Comparison of ENCODE assay signal across 8 cellular contexts in the genomic region with DNA sequence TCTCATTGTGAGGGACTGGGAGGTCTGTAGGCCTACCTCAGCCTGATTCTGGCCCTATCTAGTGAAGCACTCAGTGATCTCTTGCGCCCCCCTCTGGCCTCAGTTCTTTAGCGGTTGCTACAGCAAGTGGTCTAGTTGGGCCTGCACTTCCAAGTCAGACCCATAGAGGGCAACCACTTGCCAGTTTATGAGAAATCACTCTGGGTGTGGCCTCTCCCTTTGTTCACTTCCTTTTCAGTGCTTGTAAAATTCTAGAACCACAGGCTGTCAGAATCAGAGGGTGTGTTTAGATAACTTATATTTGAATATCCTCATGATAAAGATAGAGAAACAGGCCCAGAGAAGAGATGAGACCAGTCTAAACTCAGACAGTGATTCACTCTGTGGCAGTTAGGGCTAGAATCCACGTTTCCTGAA.
DNase-seq lines count a peak whose midpoint lies in the region; ATAC-seq and TF ChIP-seq lines count a peak whose summit lies in the region.

No MANE protein-coding gene starts in this region.

- H3K4me2 ChIP-seq in PC-9: no peak overlapping the region

- H3F3A ChIP-seq in PC-9 (ENCODE audit: insufficient read depth, low read depth): no peaks in the 10 kb centered on the region

- H3K27ac ChIP-seq in PC-9 (no peak overlapping the region), esophagus squamous epithelium (peak overlapping the region; percentile 58 to 84 (median 78))

- H3K4me3 Mint-ChIP-seq in activated T-cell treated with anti-CD3 and anti-CD28 coated beads, Interleukin-2, amount 50 U/mL, for 4 hours: peak overlapping the region; percentile 65
- peak overlapping the region; percentile 38 to 82 (median 75) for H3K4me3 Mint-ChIP-seq in naive thymus-derived CD8-positive, alpha-beta T cell
- no peak overlapping the region for H3K4me3 Mint-ChIP-seq in stimulated activated memory B cell treated with anti-CD40 and anti-IgM and Interleukin-4, amounts not matched to agents 10 μg/mL and 1 μg/mL and 100 μg/mL, for 72 hours

- POLR2A ChIA-PET in PC-9 (lab: Charles Lee; ENCODE audit: unreplicated experiment): interaction anchor here (0.6 kb wide), 1 partner anchor 1832 kb away, joined by 3 read pairs; no protein-coding TSS in a partner anchor
- POLR2A ChIA-PET in naive thymus-derived CD8-positive, alpha-beta T cell (lab: Charles Lee): interaction anchor here (0.6 to 6.9 kb wide), 3 partner anchors 73 to 110 kb away, joined by 3 to 42 read pairs (median 16); partner anchors contain the start of gene MSN

- 13% methylated on average over 3 of the region's 3 CpGs; no CpG with 5 or more reads in 1 of the 2 donors for WGBS in esophagus squamous epithelium, 2 donors

- CTCF ChIA-PET in PC-9 (lab: Charles Lee): no interaction called here

- intact Hi-C loops in PC-9 (cut with micrococcal nuclease; ENCODE audit: unreplicated experiment): loop anchor here (2.0 to 10.0 kb wide), 6 partner anchors 47 to 392 kb away; no protein-coding TSS in a partner anchor
- intact Hi-C loops in esophagus squamous epithelium (cut with DNase I): loop anchor here (10.0 kb wide), 1 partner anchor 109 kb away; no protein-coding TSS in a partner anchor

- peaks cover 43% of the 10 kb centered on the region for H3K4me1 Mint-ChIP-seq in activated T-cell treated with anti-CD3 and anti-CD28 coated beads, Interleukin-2, amount 50 U/mL, for 4 hours (ENCODE audit: low read depth)
- H3K4me1 Mint-ChIP-seq in naive thymus-derived CD8-positive, alpha-beta T cell: peaks cover 24 to 53% (median 41%) of the 10 kb centered on the region in 4 donors
- peaks cover 37% of the 10 kb centered on the region for H3K4me1 Mint-ChIP-seq in stimulated activated memory B cell treated with anti-CD40 and anti-IgM and Interleukin-4, amounts not matched to agents 10 μg/mL and 1 μg/mL and 100 μg/mL, for 72 hours

- H2AFZ ChIP-seq in PC-9: no peak overlapping the region

- H3K4me1 ChIP-seq in PC-9 (replicated peaks; ENCODE audit: insufficient read depth): 0 out of 2 replicates have a peak, but pooled peaks cover 5% of the 10 kb centered on the region
- peaks cover 0 to 18% (median 6%) of the 10 kb centered on the region in 3 donors for H3K4me1 ChIP-seq in esophagus squamous epithelium

- H3K9me3 Mint-ChIP-seq in activated T-cell treated with anti-CD3 and anti-CD28 coated beads, Interleukin-2, amount 50 U/mL, for 4 hours: no peaks in the 10 kb centered on the region
- H3K9me3 Mint-ChIP-seq in naive thymus-derived CD8-positive, alpha-beta T cell: no peaks in the 10 kb centered on the region
- H3K9me3 Mint-ChIP-seq in stimulated activated memory B cell treated with anti-CD40 and anti-IgM and Interleukin-4, amounts not matched to agents 10 μg/mL and 1 μg/mL and 100 μg/mL, for 72 hours: no peaks in the 10 kb centered on the region

- TF ChIP-seq CTCF in PC-9 (conservative IDR thresholded peaks at IDR 0.05) (peak; percentile 98), esophagus squamous epithelium (IDR thresholded peaks at IDR 0.05) (peak; percentile 91 to 99 (median 98))

- TF ChIP-seq RAD21 in Ishikawa (IDR thresholded peaks at IDR 0.05; ENCODE audit: low read depth): peak; percentile 90

- H3K36me3 Mint-ChIP-seq in activated T-cell treated with anti-CD3 and anti-CD28 coated beads, Interleukin-2, amount 50 U/mL, for 4 hours (ENCODE audit: insufficient read depth): no peaks in the 10 kb centered on the region
- H3K36me3 Mint-ChIP-seq in naive thymus-derived CD8-positive, alpha-beta T cell: no peaks in the 10 kb centered on the region
- H3K36me3 Mint-ChIP-seq in stimulated activated memory B cell treated with anti-CD40 and anti-IgM and Interleukin-4, amounts not matched to agents 10 μg/mL and 1 μg/mL and 100 μg/mL, for 72 hours: no peaks in the 10 kb centered on the region

- peak; percentile 83 for ATAC-seq in GM21528 (IDR thresholded peaks at IDR 0.05; ENCODE audit: low FRiP score, unreplicated experiment)
- peak; percentile 79 to 85 for ATAC-seq in activated T-cell treated with anti-CD3 and anti-CD28 coated beads, Interleukin-2, amount 50 U/mL, for 4 hours
- ATAC-seq in naive thymus-derived CD8-positive, alpha-beta T cell: peak; percentile 70 to 83
- peak; percentile 92 for ATAC-seq in stimulated activated memory B cell treated with anti-CD40 and anti-IgM and Interleukin-4, amounts not matched to agents 10 μg/mL and 1 μg/mL and 100 μg/mL, for 72 hours

- H3K79me2 ChIP-seq in PC-9 (ENCODE audit: low read depth): no peaks in the 10 kb centered on the region

- no peaks in the 10 kb centered on the region for H3K9me2 ChIP-seq in PC-9 (ENCODE audit: insufficient read depth)

- H3K27me3 Mint-ChIP-seq in activated T-cell treated with anti-CD3 and anti-CD28 coated beads, Interleukin-2, amount 50 U/mL, for 4 hours (ENCODE audit: low read depth): no peaks in the 10 kb centered on the region
- no peaks in the 10 kb centered on the region for H3K27me3 Mint-ChIP-seq in naive thymus-derived CD8-positive, alpha-beta T cell
- no peaks in the 10 kb centered on the region for H3K27me3 Mint-ChIP-seq in stimulated activated memory B cell treated with anti-CD40 and anti-IgM and Interleukin-4, amounts not matched to agents 10 μg/mL and 1 μg/mL and 100 μg/mL, for 72 hours

- no peak overlapping the region for H3K4me3 ChIP-seq in PC-9
- no peak overlapping the region for H3K4me3 ChIP-seq in esophagus squamous epithelium

- TF ChIP-seq POLR2A in esophagus squamous epithelium (IDR thresholded peaks at IDR 0.05): peak in 1 of 4 donors; percentile 28

- DNase-seq in DMS 273 (lab: John Stamatoyannopoulos, UW; ENCODE audit: unreplicated experiment) (peak; percentile 96), PC-9 (peak; percentile 67 to 80), esophagus squamous epithelium (lab: John Stamatoyannopoulos, UW) (peak; percentile 60)
- DNase-seq in activated T-cell treated with anti-CD3 and anti-CD28 coated beads, Interleukin-2, amount 50 U/mL, for 4 hours: peak; percentile 93
- peak; percentile 74 to 95 (median 88) for DNase-seq in naive thymus-derived CD8-positive, alpha-beta T cell

- H3K36me3 ChIP-seq in PC-9 (ENCODE audit: low read depth): no peaks in the 10 kb centered on the region
- H3K36me3 ChIP-seq in esophagus squamous epithelium: no peaks in the 10 kb centered on the region

- H3K27me3 ChIP-seq in PC-9 (ENCODE audit: insufficient read depth, low read depth) (no peaks in the 10 kb centered on the region), esophagus squamous epithelium (no peaks in the 10 kb centered on the region)

- TF ChIP-seq EP300 in Ishikawa (IDR thresholded peaks at IDR 0.05; ENCODE audit: borderline replicate concordance): no peak

- no peaks in the 10 kb centered on the region for H4K20me1 ChIP-seq in PC-9 (ENCODE audit: insufficient read depth)

- H3K9me3 ChIP-seq in PC-9 (ENCODE audit: insufficient read depth, low read depth) (no peaks in the 10 kb centered on the region), esophagus squamous epithelium (no peaks in the 10 kb centered on the region)

- BruUV-seq in PC-9 (replicated peaks; lab: Mats Ljungman, UMichigan): no TSS peak

- H3K27ac Mint-ChIP-seq in naive thymus-derived CD8-positive, alpha-beta T cell: peak overlapping the region; percentile 71 to 99 (median 94)
- H3K27ac Mint-ChIP-seq in stimulated activated memory B cell treated with anti-CD40 and anti-IgM and Interleukin-4, amounts not matched to agents 10 μg/mL and 1 μg/mL and 100 μg/mL, for 72 hours: peak overlapping the region; percentile 89

TF ChIP-seq in Ishikawa, 13 proteins besides CTCF, POLR2A, EP300 and RAD21 (continues in another document):
- no peak for TF ChIP-seq MAX (IDR thresholded peaks at IDR 0.05)
- TF ChIP-seq REST (IDR thresholded peaks at IDR 0.05; ENCODE audit: low read depth): no peak
- no peak for TF ChIP-seq NFIC (IDR thresholded peaks at IDR 0.05)
- no peak for TF ChIP-seq CREB1 (IDR thresholded peaks at IDR 0.05; ENCODE audit: low read depth)
- no peak for TF ChIP-seq ZBTB7A (IDR thresholded peaks at IDR 0.05; ENCODE audit: low read depth)
- TF ChIP-seq, protein P1, sequence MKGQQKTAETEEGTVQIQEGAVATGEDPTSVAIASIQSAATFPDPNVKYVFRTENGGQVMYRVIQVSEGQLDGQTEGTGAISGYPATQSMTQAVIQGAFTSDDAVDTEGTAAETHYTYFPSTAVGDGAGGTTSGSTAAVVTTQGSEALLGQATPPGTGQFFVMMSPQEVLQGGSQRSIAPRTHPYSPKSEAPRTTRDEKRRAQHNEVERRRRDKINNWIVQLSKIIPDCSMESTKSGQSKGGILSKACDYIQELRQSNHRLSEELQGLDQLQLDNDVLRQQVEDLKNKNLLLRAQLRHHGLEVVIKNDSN (IDR thresholded peaks at IDR 0.05): no peak
- TF ChIP-seq FOXM1 (IDR thresholded peaks at IDR 0.05; ENCODE audit: borderline replicate concordance, low read depth): no peak
- no peak for TF ChIP-seq TAF1 (IDR thresholded peaks at IDR 0.05; ENCODE audit: low read depth)
- TF ChIP-seq TCF12 (IDR thresholded peaks at IDR 0.05; ENCODE audit: low read depth): no peak
- no peak for TF ChIP-seq YY1 (IDR thresholded peaks at IDR 0.05; ENCODE audit: low read depth)
- TF ChIP-seq TEAD4 (IDR thresholded peaks at IDR 0.05): no peak
